31 cellular contexts compared by ENCODE assay signal in the genomic region with DNA sequence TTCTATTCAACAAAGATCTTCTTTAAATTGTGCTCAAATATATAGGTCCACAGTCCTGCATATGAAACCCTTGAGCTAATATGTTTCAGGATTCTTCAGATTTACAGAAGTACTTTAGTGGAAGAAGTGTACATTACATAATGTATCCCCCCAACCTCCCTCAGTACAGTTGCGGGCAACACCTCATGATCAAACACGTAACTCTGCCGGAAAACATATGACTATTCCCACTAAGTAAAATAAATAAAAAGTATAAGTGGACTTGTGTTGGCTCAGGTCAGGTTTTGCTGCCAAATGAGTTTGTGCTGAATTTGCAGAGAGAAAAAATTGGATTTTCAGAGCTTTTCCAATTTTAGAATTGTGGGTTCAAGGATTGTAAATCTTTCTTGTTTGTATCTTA.
"Had no signal": no experiment of that assay in that cellular context is flagged by ENCODE, and none has a peak within 500 bp of the region (broad histone marks: within the 10 kb centered on the region; RNA-seq: fewer than 3 reads in every experiment).

No MANE protein-coding gene starts in this region.

- H3K27me3 ChIP-seq: ascending aorta, body of pancreas, cardiac muscle cell, gastroesophageal sphincter, hepatocyte had no signal

- DNase-seq: activated CD4-positive, alpha-beta memory T cell treated with anti-CD3 and anti-CD28 coated beads for 36 hours; activated CD4-positive, alpha-beta T cell treated with anti-CD3 and anti-CD28 coated beads for 36 hours; activated CD4-positive, alpha-beta T cell treated with anti-CD3 and anti-CD28 coated beads, Interleukin-2, amount 10 ng/mL, durations not matched to agents 24 days and 14 days; activated CD4-positive, CD25-positive, alpha-beta regulatory T cell; activated CD4-positive, CD25-positive, alpha-beta regulatory T cell treated with anti-CD3 and anti-CD28 coated beads, Interleukin-2, amount 50 U/mL, for 72 hours; activated CD8-positive, alpha-beta memory T cell treated with anti-CD3 and anti-CD28 coated beads, Interleukin-2, amount 10 ng/mL, durations not matched to agents 7 days and 5 days; activated CD8-positive, alpha-beta memory T cell treated with anti-CD3 and anti-CD28 coated beads, Interleukin-2, amount 50 U/mL, for 4 hours; activated CD8-positive, alpha-beta T cell treated with anti-CD3 and anti-CD28 coated beads, Interleukin-2, amount 10 ng/mL, durations not matched to agents 7 days and 5 days; activated gamma-delta T cell; activated naive CD4-positive, alpha-beta T cell; activated naive CD4-positive, alpha-beta T cell treated with anti-CD3 and anti-CD28 coated beads, Interleukin-2, amount 10 ng/mL, durations not matched to agents 7 days and 5 days; activated naive CD8-positive, alpha-beta T cell treated with anti-CD3 and anti-CD28 coated beads, Interleukin-2, amount 10 ng/mL, durations not matched to agents 7 days and 5 days; activated T-cell treated with anti-CD3 and anti-CD28 coated beads for 4 hours; activated T-cell treated with anti-CD3 and anti-CD28 coated beads, Interleukin-2, amount 50 U/mL, for 24 hours; activated T-cell treated with anti-CD3 and anti-CD28 coated beads, Interleukin-2, amount 50 U/mL, for 72 hours; body of pancreas; central memory CD4-positive, alpha-beta T cell; cerebellar nuclear complex; dorsolateral prefrontal cortex; effector memory CD4-positive, alpha-beta T cell; endodermal cell; foreskin melanocyte; heart right ventricle; T-helper 2 cell had no signal

- ATAC-seq: activated CD4-positive, alpha-beta T cell treated with anti-CD3 and anti-CD28 coated beads for 36 hours; activated CD8-positive, alpha-beta memory T cell treated with anti-CD3 and anti-CD28 coated beads, Interleukin-2, amount 10 ng/mL, durations not matched to agents 7 days and 5 days; activated CD8-positive, alpha-beta T cell treated with anti-CD3 and anti-CD28 coated beads, Interleukin-2, amount 10 ng/mL, durations not matched to agents 7 days and 5 days; activated naive CD4-positive, alpha-beta T cell treated with anti-CD3 and anti-CD28 coated beads, Interleukin-2, amount 50 U/mL, for 72 hours; activated T-cell treated with anti-CD3 and anti-CD28 coated beads, Interleukin-2, amount 50 U/mL, for 72 hours; body of pancreas; esophagus mucosa; gastroesophageal sphincter; heart right ventricle had no signal

- H3K36me3 ChIP-seq: ascending aorta, cardiac muscle cell, gastroesophageal sphincter, heart right ventricle had no signal

- H3K4me3 ChIP-seq: ascending aorta, body of pancreas, cardiac muscle cell, coronary artery, dorsolateral prefrontal cortex, gastroesophageal sphincter, heart right ventricle, hepatocyte had no signal
